14 cellular contexts compared by ENCODE assay signal in the genomic region with DNA sequence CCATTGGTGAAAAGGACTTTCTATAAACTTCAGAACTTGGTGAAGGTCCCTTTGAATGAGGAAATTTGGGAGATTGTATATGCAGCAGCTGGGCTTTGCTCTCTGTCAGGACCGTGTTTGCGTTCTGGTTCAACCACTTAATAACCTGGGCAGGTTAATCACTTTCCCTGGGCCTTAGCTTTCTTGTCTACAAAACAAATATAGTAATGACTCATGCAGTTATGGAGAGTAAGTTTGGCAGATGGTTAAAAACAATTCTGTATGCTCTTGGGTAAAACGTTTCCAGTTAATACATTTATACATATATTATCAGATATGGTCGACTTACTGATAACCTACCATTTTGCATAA.
DNase-seq lines count a peak whose midpoint lies in the region; ATAC-seq lines count a peak whose summit lies in the region.
"Had no signal": no experiment of that assay in that cellular context is flagged by ENCODE, and none has a peak within 500 bp of the region (broad histone marks: within the 10 kb centered on the region; RNA-seq: fewer than 3 reads in every experiment).

No MANE protein-coding gene starts in this region.

- H3K4me1 ChIP-seq in Karpas-422 (ENCODE audit: low read length) = no peaks in the 10 kb centered on the region

- H3K9me3 ChIP-seq in Karpas-422 (ENCODE audit: low read length) = no peaks in the 10 kb centered on the region
- H3K9me3 ChIP-seq: neutrophil had no signal

- H2AFZ ChIP-seq in Karpas-422 (ENCODE audit: low read length) = no peak overlapping the region

- no peaks in the 10 kb centered on the region for H3K27me3 ChIP-seq in Karpas-422 (ENCODE audit: low read length)
- H3K27me3 ChIP-seq: cardiac muscle cell, neutrophil had no signal

- H3K27ac ChIP-seq in Karpas-422 (ENCODE audit: low read length) = no peak overlapping the region
- H3K27ac ChIP-seq: cardiac muscle cell, neutrophil had no signal

- H4K20me1 ChIP-seq in Karpas-422 (ENCODE audit: insufficient read depth, low read depth, low read length) = no peaks in the 10 kb centered on the region

- no peak overlapping the region for H3K4me2 ChIP-seq in Karpas-422 (ENCODE audit: low read depth, low read length, poor library complexity, severe bottlenecking)

- ATAC-seq in GM18858 (IDR thresholded peaks at IDR 0.05; ENCODE audit: unreplicated experiment) (no peak), GM19324 (IDR thresholded peaks at IDR 0.05; ENCODE audit: low FRiP score, unreplicated experiment) (no peak)

- no peaks in the 10 kb centered on the region for H3K9me2 ChIP-seq in Karpas-422 (replicated peaks; ENCODE audit: insufficient read depth, low read length)

- no peak overlapping the region for H3K4me3 ChIP-seq in Karpas-422 (ENCODE audit: low read length)
- H3K4me3 ChIP-seq: cardiac muscle cell had no signal

- DNase-seq in NCI-H446 treated with DMSO at 0.1 percent for 48 hours (lab: John Stamatoyannopoulos, UW) = peak; percentile 2
- no peak for DNase-seq in NCI-H446 (lab: John Stamatoyannopoulos, UW)
- DNase-seq in SW480 (ENCODE audit: low spot score) = peak; percentile 49
- peak; percentile 79 for DNase-seq in kidney glomerular epithelial cell (lab: John Stamatoyannopoulos, UW)
- no peak for DNase-seq in ureter (ENCODE audit: low spot score)
- DNase-seq in Karpas-422 = no peak
- DNase-seq: activated T-cell treated with anti-CD3 and anti-CD28 coated beads, Interleukin-2, amount 50 U/mL, for 1 hour; erythroblast; NCI-H1436 treated with DMSO at 0.1 percent for 48 hours; stimulated activated naive CD4-positive, alpha-beta T cell had no signal

- H3K36me3 ChIP-seq in Karpas-422 (ENCODE audit: insufficient read depth, low read length) = no peaks in the 10 kb centered on the region
- H3K36me3 ChIP-seq: cardiac muscle cell, neutrophil had no signal

- no peaks in the 10 kb centered on the region for H3K79me2 ChIP-seq in Karpas-422 (ENCODE audit: low read length)

- no peak overlapping the region for H3K9ac ChIP-seq in Karpas-422 (ENCODE audit: low read length)

Comparison
In these comparisons a context has a peak if more than half of its experiments do, and no peak if none do; other contexts are left out.
1. DNase-seq: peak in NCI-H446 treated with DMSO at 0.1 percent for 48 hours (single experiment), SW480 (single experiment) and kidney glomerular epithelial cell (single experiment); none in NCI-H446 (0 of 2), ureter (single experiment) and Karpas-422 (single experiment).